Comparison of ENCODE assay signal across 21 cellular contexts in genomic region chr16:57036945-57037344, GRCh38. TPM values are rescaled to one million over a fixed set of nuclear protein-coding genes. Genes with fewer than 3 reads are reported as not detected.
DNase-seq lines count a peak whose midpoint lies in the region; ATAC-seq and TF ChIP-seq lines count a peak whose summit lies in the region.
"Had no signal": no experiment of that assay in that cellular context is flagged by ENCODE, and none has a peak within 500 bp of the region (broad histone marks: within the 10 kb centered on the region; RNA-seq: fewer than 3 reads in every experiment).

No MANE protein-coding gene starts in this region.

- H3K9me3 ChIP-seq in KOPT-K1 (ENCODE audit: insufficient read depth, low read length, poor library complexity, severe bottlenecking): no peaks in the 10 kb centered on the region
- H3K9me3 ChIP-seq in osteoblast (ENCODE audit: low read depth, low read length): no peaks in the 10 kb centered on the region
- H3K9me3 ChIP-seq in body of pancreas: no peaks in the 10 kb centered on the region
- H3K9me3 ChIP-seq: esophagus muscularis mucosa, MG63, sigmoid colon had no signal

- no peak overlapping the region for H3K4me2 ChIP-seq in osteoblast (ENCODE audit: insufficient read depth, low read length)

- H3K36me3 ChIP-seq in KOPT-K1 (ENCODE audit: insufficient read depth, low read length): peaks cover 6% of the 10 kb centered on the region; the same call in 1 of the 2 replicates
- peaks cover 43% of the 10 kb centered on the region for H3K36me3 ChIP-seq in osteoblast (ENCODE audit: insufficient read depth, low read length)
- peaks cover 0 to 2% of the 10 kb centered on the region in 2 donors for H3K36me3 ChIP-seq in body of pancreas (replicated peaks in 1 of 2; ENCODE audit: insufficient read depth in 1 of 2, low read depth in 2 of 2)

- H3K36me3 Mint-ChIP-seq in activated CD4-positive, alpha-beta T cell treated with anti-CD3 and anti-CD28 coated beads for 36 hours (ENCODE audit: low read depth): peaks cover 69% of the 10 kb centered on the region
- H3K36me3 Mint-ChIP-seq in activated naive CD8-positive, alpha-beta T cell treated with anti-CD3 and anti-CD28 coated beads, Interleukin-2, amount 10 ng/mL, durations not matched to agents 7 days and 5 days: peaks cover 53% of the 10 kb centered on the region

- no peak for DNase-seq in activated CD4-positive, alpha-beta T cell treated with anti-CD3 and anti-CD28 coated beads for 36 hours
- no peak for DNase-seq in activated CD4-positive, alpha-beta T cell treated with anti-CD3 and anti-CD28 coated beads, Interleukin-2, amount 50 U/mL, for 48 hours
- DNase-seq in activated naive CD8-positive, alpha-beta T cell treated with anti-CD3 and anti-CD28 coated beads, Interleukin-2, amount 10 ng/mL, durations not matched to agents 7 days and 5 days: no peak
- DNase-seq in osteoblast (ENCODE audit: insufficient read length, low spot score, missing footprints) (peak; percentile 65), GM13976 (ENCODE audit: low spot score) (no peak), body of pancreas (no peak)
- DNase-seq: 8988T; dorsolateral prefrontal cortex; glutamatergic neuron; islet precursor cell; MG63; NCI-H2029 treated with DMSO at 0.1 percent for 48 hours; NCI-H526; occipital lobe; sigmoid colon; stimulated activated CD4-positive, alpha-beta T cell treated with anti-CD3 and anti-CD28 coated beads, Interleukin-4, amount 100 ng/mL, for 1 hour; trophoblast cell had no signal

- no peaks in the 10 kb centered on the region for H4K20me1 ChIP-seq in osteoblast (ENCODE audit: insufficient read depth, low read length)

- in situ Hi-C loops in GM13976 (cut with MboI; ENCODE audit: low sequenced_read_pairs, unreplicated experiment): no loop called here

- CTCF ChIA-PET in activated CD4-positive, alpha-beta T cell treated with anti-CD3 and anti-CD28 coated beads for 36 hours (lab: Charles Lee): interaction anchor here (1.4 to 1.8 kb wide), 3 partner anchors 10 to 71 kb away, joined by 4 to 6 read pairs (median 4); no protein-coding TSS in a partner anchor

- peak overlapping the region; percentile 52 for H3K27ac Mint-ChIP-seq in activated CD4-positive, alpha-beta T cell treated with anti-CD3 and anti-CD28 coated beads for 36 hours
- peak overlapping the region; percentile 81 for H3K27ac Mint-ChIP-seq in activated naive CD8-positive, alpha-beta T cell treated with anti-CD3 and anti-CD28 coated beads, Interleukin-2, amount 10 ng/mL, durations not matched to agents 7 days and 5 days

- H3K9me3 Mint-ChIP-seq in activated CD4-positive, alpha-beta T cell treated with anti-CD3 and anti-CD28 coated beads for 36 hours (ENCODE audit: low read depth): no peaks in the 10 kb centered on the region
- H3K9me3 Mint-ChIP-seq in activated naive CD8-positive, alpha-beta T cell treated with anti-CD3 and anti-CD28 coated beads, Interleukin-2, amount 10 ng/mL, durations not matched to agents 7 days and 5 days: no peaks in the 10 kb centered on the region

- WGBS in body of pancreas, 2 donors: 25 to 57% methylated on average over 1 to 7 of the region's 7 CpGs

- intact Hi-C loops in activated CD4-positive, alpha-beta T cell treated with anti-CD3 and anti-CD28 coated beads for 36 hours (cut with DNase I, micrococcal nuclease): no loop called here
- intact Hi-C loops in body of pancreas (cut with DNase I): no loop called here

- H3K4me3 ChIP-seq in osteoblast (ENCODE audit: insufficient read depth, low read length): no peak overlapping the region
- no peak overlapping the region for H3K4me3 ChIP-seq in body of pancreas
- H3K4me3 ChIP-seq: dorsolateral prefrontal cortex, esophagus muscularis mucosa, MG63, sigmoid colon had no signal

- ATAC-seq in activated CD4-positive, alpha-beta T cell treated with anti-CD3 and anti-CD28 coated beads for 36 hours: no peak
- ATAC-seq in activated naive CD8-positive, alpha-beta T cell treated with anti-CD3 and anti-CD28 coated beads, Interleukin-2, amount 10 ng/mL, durations not matched to agents 7 days and 5 days (ENCODE audit: low read depth): no peak
- ATAC-seq in body of pancreas: no peak
- ATAC-seq in HG02970 (IDR thresholded peaks at IDR 0.05; ENCODE audit: low FRiP score, unreplicated experiment): no peak
- ATAC-seq: activated CD4-positive, CD25-positive, alpha-beta regulatory T cell treated with anti-CD3 and anti-CD28 coated beads, Interleukin-2, amount 50 U/mL, for 24 hours had no signal

- peaks cover 25% of the 10 kb centered on the region for H3K4me1 ChIP-seq in osteoblast (ENCODE audit: insufficient read depth, low read length)
- H3K4me1 ChIP-seq in body of pancreas: no peaks in the 10 kb centered on the region
- H3K4me1 ChIP-seq: sigmoid colon had no signal

- TF ChIP-seq CTCF in osteoblast (IDR thresholded peaks at IDR 0.05; ENCODE audit: extremely low read depth, low read depth, low read length) (no peak), GM13976 (IDR thresholded peaks at IDR 0.05; ENCODE audit: borderline replicate concordance, control extremely low read depth, extremely low read depth, insufficient read depth, missing control alignments) (no peak), body of pancreas (IDR thresholded peaks at IDR 0.05) (no peak)

- H3K27me3 ChIP-seq in osteoblast (ENCODE audit: insufficient read depth, low read length): no peaks in the 10 kb centered on the region
- H3K27me3 ChIP-seq in body of pancreas: no peaks in the 10 kb centered on the region
- H3K27me3 ChIP-seq: dorsolateral prefrontal cortex, esophagus muscularis mucosa, MG63, sigmoid colon had no signal

- H2AFZ ChIP-seq in osteoblast (ENCODE audit: low read length): no peak overlapping the region

- POLR2A ChIA-PET in activated CD4-positive, alpha-beta T cell treated with anti-CD3 and anti-CD28 coated beads for 36 hours (lab: Charles Lee): interaction anchor here (0.6 kb wide), 1 partner anchor 16 kb away, joined by 3 read pairs; no protein-coding TSS in a partner anchor
- POLR2A ChIA-PET in activated naive CD8-positive, alpha-beta T cell treated with anti-CD3 and anti-CD28 coated beads, Interleukin-2, amount 10 ng/mL, durations not matched to agents 7 days and 5 days (lab: Charles Lee): interaction anchor here (1.2 to 6.3 kb wide), 4 partner anchors 9 to 48 kb away, joined by 3 to 39 read pairs (median 4); partner anchors contain the start of gene NLRC5

- H3K27me3 Mint-ChIP-seq in activated CD4-positive, alpha-beta T cell treated with anti-CD3 and anti-CD28 coated beads for 36 hours: no peaks in the 10 kb centered on the region
- no peaks in the 10 kb centered on the region for H3K27me3 Mint-ChIP-seq in activated naive CD8-positive, alpha-beta T cell treated with anti-CD3 and anti-CD28 coated beads, Interleukin-2, amount 10 ng/mL, durations not matched to agents 7 days and 5 days

- H3K4me3 Mint-ChIP-seq in activated CD4-positive, alpha-beta T cell treated with anti-CD3 and anti-CD28 coated beads for 36 hours: no peak overlapping the region
- no peak overlapping the region for H3K4me3 Mint-ChIP-seq in activated naive CD8-positive, alpha-beta T cell treated with anti-CD3 and anti-CD28 coated beads, Interleukin-2, amount 10 ng/mL, durations not matched to agents 7 days and 5 days

- TF ChIP-seq POLR2A in body of pancreas (IDR thresholded peaks at IDR 0.05): no peak

- H3K27ac ChIP-seq in KOPT-K1 (ENCODE audit: low read depth, low read length, poor library complexity, severe bottlenecking) (peak overlapping the region; percentile 94), osteoblast (ENCODE audit: low read depth, low read length) (no peak overlapping the region), body of pancreas (no peak overlapping the region)
- H3K27ac ChIP-seq: dorsolateral prefrontal cortex, esophagus muscularis mucosa, sigmoid colon had no signal

- H3K79me2 ChIP-seq in osteoblast (ENCODE audit: insufficient read depth, low read length): no peaks in the 10 kb centered on the region

- H3K4me1 Mint-ChIP-seq in activated CD4-positive, alpha-beta T cell treated with anti-CD3 and anti-CD28 coated beads for 36 hours: peaks cover 80% of the 10 kb centered on the region
- peaks cover 77% of the 10 kb centered on the region for H3K4me1 Mint-ChIP-seq in activated naive CD8-positive, alpha-beta T cell treated with anti-CD3 and anti-CD28 coated beads, Interleukin-2, amount 10 ng/mL, durations not matched to agents 7 days and 5 days

RNA-seq across cellular contexts. Expression of gene NLRC5, which starts 47.6 kb away (rescaled TPM):
- total RNA-seq in activated CD4-positive, alpha-beta T cell treated with anti-CD3 and anti-CD28 coated beads for 36 hours: 100 to 1,000 TPM; 143 to 175 TPM
- total RNA-seq in activated naive CD8-positive, alpha-beta T cell treated with anti-CD3 and anti-CD28 coated beads, Interleukin-2, amount 10 ng/mL, durations not matched to agents 7 days and 5 days: 100 to 1,000 TPM; 401 to 414 TPM
- total RNA-seq in osteoblast (52.1 and 57.2 TPM in 2 replicates), body of pancreas (10 to 100 TPM in 1 of 2 donors, 1 to 10 TPM in 1; 8.3 to 23.4 TPM)

RNA-seq across cellular contexts. Expression of gene CPNE2, which starts 55.4 kb away (rescaled TPM):
- total RNA-seq in activated CD4-positive, alpha-beta T cell treated with anti-CD3 and anti-CD28 coated beads for 36 hours: 1 to 10 TPM; 4.9 to 7.3 TPM
- 10 to 100 TPM; 11.0 to 11.4 TPM for total RNA-seq in activated naive CD8-positive, alpha-beta T cell treated with anti-CD3 and anti-CD28 coated beads, Interleukin-2, amount 10 ng/mL, durations not matched to agents 7 days and 5 days
- total RNA-seq in osteoblast: 11.6 and 15.3 TPM in 2 replicates
- total RNA-seq in body of pancreas: 10 to 100 TPM in 1 of 2 donors, 1 to 10 TPM in 1; 8.8 to 16.5 TPM
